Comparison of ENCODE assay signal across 24 cellular contexts in genomic region chr2:142754182-142754581, GRCh38.
"Had no signal": no experiment of that assay in that cellular context is flagged by ENCODE, and none has a peak within 500 bp of the region (broad histone marks: within the 10 kb centered on the region; RNA-seq: fewer than 3 reads in every experiment).

No MANE protein-coding gene starts in this region.

- H3K9me3 ChIP-seq: left ventricle myocardium inferior, ovary, psoas muscle, tibial artery, uterus had no signal

- H3K4me1 ChIP-seq: left ventricle myocardium inferior, psoas muscle, tibial artery, uterus had no signal

- H3K27me3 ChIP-seq: tibial artery, uterus had no signal

- H3K4me3 ChIP-seq: left ventricle myocardium inferior, ovary, psoas muscle, tibial artery, uterus had no signal

- FAIRE-seq: bronchial epithelial cell, frontal cortex had no signal

- DNase-seq: activated CD4-positive, alpha-beta memory T cell treated with anti-CD3 and anti-CD28 coated beads, Interleukin-2, amount 10 ng/mL, durations not matched to agents 7 days and 5 days; activated CD4-positive, alpha-beta T cell treated with anti-CD3 and anti-CD28 coated beads, Interleukin-2, amount 10 ng/mL, durations not matched to agents 24 days and 14 days; activated effector memory CD4-positive, alpha-beta T cell treated with Interleukin-2 at 50 U/mL for 16 hours; activated naive CD4-positive, alpha-beta T cell treated with anti-CD3 and anti-CD28 coated beads for 36 hours; activated naive CD8-positive, alpha-beta T cell treated with anti-CD3 and anti-CD28 coated beads, Interleukin-2, amount 10 ng/mL, durations not matched to agents 7 days and 5 days; activated T-cell treated with anti-CD3 and anti-CD28 coated beads, Interleukin-2, amount 50 U/mL, for 72 hours; amniotic stem cell; cortex of kidney; endodermal cell; glutamatergic neuron; hippocampal formation; kidney glomerular epithelial cell; left ventricle myocardium inferior; ovary; psoas muscle; right cardiac atrium; stimulated activated CD4-positive, alpha-beta T cell treated with anti-CD3 and anti-CD28 coated beads, Interleukin-12 subunit alpha, Interleukin-12 subunit beta, amount 100 ng/mL, for 4 hours; stimulated activated naive CD8-positive, alpha-beta T cell treated with anti-CD3 and anti-CD28 coated beads, Interleukin-15, amount 100 ng/mL, for 72 hours; tibial artery; uterus had no signal

- H3K36me3 ChIP-seq: left ventricle myocardium inferior, ovary, tibial artery, uterus had no signal

- H3K27ac ChIP-seq: epithelial cell of prostate, left ventricle myocardium inferior, ovary, psoas muscle, tibial artery, uterus had no signal

- ATAC-seq: activated T-cell treated with anti-CD3 and anti-CD28 coated beads, Interleukin-2, amount 50 U/mL, for 72 hours; natural killer cell treated with Interleukin-12 subunit alpha and Interleukin-12 subunit beta and Interleukin-15 and Interleukin-18, amount 100 ng/mL, for 72 hours; psoas muscle; right cardiac atrium; stimulated activated naive CD8-positive, alpha-beta T cell treated with anti-CD3 and anti-CD28 coated beads, Interleukin-15, amount 100 ng/mL, for 72 hours had no signal
